Comparison of ENCODE assay signal across 12 cellular contexts in the genomic region with DNA sequence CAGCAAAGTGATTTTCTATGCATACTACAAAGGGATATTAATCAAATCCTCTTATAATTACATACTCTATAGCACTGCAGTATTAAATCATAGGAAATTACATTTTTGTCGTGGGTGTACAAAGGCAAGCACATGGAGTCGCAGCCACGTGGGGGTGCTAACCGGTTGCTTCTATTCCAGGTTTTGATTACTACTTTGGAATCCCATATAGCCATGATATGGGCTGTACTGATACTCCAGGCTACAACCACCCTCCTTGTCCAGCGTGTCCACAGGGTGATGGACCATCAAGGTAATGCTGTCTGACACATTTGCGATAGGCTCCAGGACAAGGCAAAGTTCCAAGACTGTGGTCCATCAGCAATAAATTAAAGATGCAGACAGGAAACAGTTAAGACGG.
A peak's percentile ranks its signal among the peaks of the same experiment; 100 is the strongest.
DNase-seq lines count a peak whose midpoint lies in the region; ATAC-seq and TF ChIP-seq lines count a peak whose summit lies in the region.
"Had no signal": no experiment of that assay in that cellular context is flagged by ENCODE, and none has a peak within 500 bp of the region (broad histone marks: within the 10 kb centered on the region; RNA-seq: fewer than 3 reads in every experiment).

No MANE protein-coding gene starts in this region.

- H3K36me3 ChIP-seq in BE2C (no peaks in the 10 kb centered on the region; the same call in 1 of the 2 replicates), IMR-90 (ENCODE audit: control insufficient read depth, insufficient read depth, low read length) (no peaks in the 10 kb centered on the region)

- no peaks in the 10 kb centered on the region; the same call in 1 of the 2 replicates for H3K4me1 ChIP-seq in BE2C
- peaks cover 10% of the 10 kb centered on the region for H3K4me1 ChIP-seq in IMR-90 (ENCODE audit: control insufficient read depth, insufficient read depth, low read length)

- DNase-seq in BE2C (peak; percentile 27), IMR-90 (no peak), hepatic stellate cell (ENCODE audit: low spot score) (peak; percentile 35), NCI-H524 (lab: John Stamatoyannopoulos, UW) (no peak)
- no peak for DNase-seq in stimulated activated CD4-positive, alpha-beta T cell treated with anti-CD3 and anti-CD28 coated beads, Interleukin-15, amount 100 ng/mL, for 24 hours
- DNase-seq: NCI-H1105 treated with DMSO at 0.1 percent for 48 hours, NCI-H524 treated with DMSO at 0.1 percent for 48 hours, SHP77 had no signal

- no peaks in the 10 kb centered on the region for H3K79me1 ChIP-seq in IMR-90 (ENCODE audit: low read depth in 1 of 2, low read length in 2 of 2)

- H4K20me1 ChIP-seq in IMR-90 (ENCODE audit: insufficient read depth, low read length): no peaks in the 10 kb centered on the region

- no peaks in the 10 kb centered on the region for H3K9me3 ChIP-seq in BE2C
- H3K9me3 ChIP-seq in IMR-90 (ENCODE audit: control insufficient read depth, insufficient read depth, low read length): no peaks in the 10 kb centered on the region

- H3K9ac ChIP-seq in IMR-90 (ENCODE audit: low read depth, low read length): no peak overlapping the region

- no peak overlapping the region for H3K18ac ChIP-seq in IMR-90 (ENCODE audit: low read depth, low read length)

- no peak overlapping the region; the same call in 1 of the 2 replicates for H2AK5ac ChIP-seq in IMR-90 (ENCODE audit: low read depth, low read length)

- H3K27ac Mint-ChIP-seq in brain: peak overlapping the region in 3 of 5 experiments; percentile 49 to 84 (median 68)
- H3K27ac Mint-ChIP-seq: activated T-helper 1 cell treated with anti-CD3 and anti-CD28 coated beads, Interleukin-12 subunit alpha, Interleukin-12 subunit beta, Interleukin-2, Interleukin-4 antibody, amounts not matched to agents 30 ng/mL and 10 ng/mL and 1 ng/mL, durations not matched to agents 14 hours and 24 hours and 36 hours had no signal

- H3K4ac ChIP-seq in IMR-90 (ENCODE audit: low read depth, low read length): peak overlapping the region; percentile 27; the same call in 1 of the 2 replicates

- intact Hi-C loops in IMR-90 (cut with micrococcal nuclease): no loop called here

- H2BK120ac ChIP-seq in IMR-90 (ENCODE audit: low read depth, low read length): peak overlapping the region; percentile 66

- CTCF ChIA-PET in IMR-90 (lab: Yijun Ruan, JAX): no interaction called here

- no peak for TF ChIP-seq RAD21 in IMR-90 (IDR thresholded peaks at IDR 0.05; ENCODE audit: low read length)

- H3K4me2 ChIP-seq in IMR-90 (ENCODE audit: low read depth, low read length): no peak overlapping the region

- TF ChIP-seq POLR2A in IMR-90 (IDR thresholded peaks at IDR 0.05; ENCODE audit: low read depth, low read length): no peak

- TF ChIP-seq CTCF in BE2C (IDR thresholded peaks at IDR 0.05; ENCODE audit: low read depth, low read length): peak; percentile 39; the same call in 1 of the 2 replicates
- TF ChIP-seq CTCF in IMR-90 (conservative IDR thresholded peaks at IDR 0.05; ENCODE audit: low read depth, low read length): no peak; the same call in 1 of the 2 replicates
- no peak for TF ChIP-seq CTCF in brain (conservative IDR thresholded peaks at IDR 0.05)

- H3K9me1 ChIP-seq in IMR-90 (ENCODE audit: insufficient read depth, low read length): peaks cover 17% of the 10 kb centered on the region

- H2BK20ac ChIP-seq in IMR-90 (ENCODE audit: low read depth, low read length): 0 out of 2 replicates have a peak overlapping the region, but pooled peaks have one; percentile 37

- peaks cover 2% of the 10 kb centered on the region for H3K27me3 Mint-ChIP-seq in brain

- H3K27me3 ChIP-seq in BE2C (no peaks in the 10 kb centered on the region), IMR-90 (ENCODE audit: control insufficient read depth, insufficient read depth, low read length) (no peaks in the 10 kb centered on the region)

- no peak overlapping the region for H4K8ac ChIP-seq in IMR-90 (ENCODE audit: low read depth in 2 of 2, low read length in 2 of 2)

- no peak overlapping the region for H3K56ac ChIP-seq in IMR-90 (ENCODE audit: extremely low read depth, insufficient read depth, low read length)

- H2AFZ ChIP-seq in IMR-90 (replicated peaks; ENCODE audit: low read length, poor library complexity): no peak overlapping the region

- 61% methylated on average over 6 of the region's 7 CpGs; no CpG with 5 or more reads in 1 of the 2 experiments for WGBS in IMR-90 (ENCODE audit: extremely low coverage in 2 of 2, insufficient read length in 1 of 2), 2 experiments

- no TSS peak for BruUV-seq in IMR-90 (replicated peaks; lab: Mats Ljungman, UMichigan)

- H3K14ac ChIP-seq in IMR-90 (replicated peaks; ENCODE audit: low read depth, low read length): no peak overlapping the region

- H3K4me3 ChIP-seq in BE2C (ENCODE audit: low read depth, low read length) (no peak overlapping the region), IMR-90 (ENCODE audit: insufficient read depth, low read depth, low read length) (no peak overlapping the region)

- no peak overlapping the region for H2BK5ac ChIP-seq in IMR-90 (ENCODE audit: low read depth, low read length, poor library complexity, severe bottlenecking)

- no peak overlapping the region for H2AK9ac ChIP-seq in IMR-90 (replicated peaks; ENCODE audit: low read depth, low read length, poor library complexity)

- no peak overlapping the region for H3K27ac ChIP-seq in IMR-90 (ENCODE audit: insufficient read depth, low read length)

- in situ Hi-C loops in IMR-90 (cut with MboI; ENCODE audit: low sequenced_read_pairs): no loop called here

- dilution Hi-C loops in IMR-90 (cut with HindIII; ENCODE audit: low sequenced_read_pairs, unreplicated experiment): no loop called here

- H3K23ac ChIP-seq in IMR-90 (ENCODE audit: low read depth, low read length): no peak overlapping the region

- 0 out of 2 replicates have a peak overlapping the region, but pooled peaks have one; percentile 23 for H4K91ac ChIP-seq in IMR-90 (ENCODE audit: insufficient read depth, low read depth, low read length)

- peaks cover 2% of the 10 kb centered on the region for H3K4me1 Mint-ChIP-seq in brain

- H3K4me3 Mint-ChIP-seq in brain: no peak overlapping the region
- H3K4me3 Mint-ChIP-seq: activated T-helper 1 cell treated with anti-CD3 and anti-CD28 coated beads, Interleukin-12 subunit alpha, Interleukin-12 subunit beta, Interleukin-2, Interleukin-4 antibody, amounts not matched to agents 30 ng/mL and 10 ng/mL and 1 ng/mL, durations not matched to agents 14 hours and 24 hours and 36 hours had no signal

- no peak overlapping the region for H4K5ac ChIP-seq in IMR-90 (ENCODE audit: low read depth, low read length)

- peaks cover 24% of the 10 kb centered on the region for H3K36me3 Mint-ChIP-seq in brain

- POLR2A ChIA-PET in IMR-90 (lab: Charles Lee; ENCODE audit: unreplicated experiment): no interaction called here

- no peak overlapping the region for H2BK15ac ChIP-seq in IMR-90 (ENCODE audit: low read depth, low read length)

- no peak for ATAC-seq in IMR-90 (ENCODE audit: low read depth)
- no peak for ATAC-seq in HG02981 (IDR thresholded peaks at IDR 0.05; ENCODE audit: unreplicated experiment)
- ATAC-seq in HG02610 (IDR thresholded peaks at IDR 0.05; ENCODE audit: unreplicated experiment): no peak

- H3K9me3 Mint-ChIP-seq in brain: no peaks in the 10 kb centered on the region
- H3K9me3 Mint-ChIP-seq: activated T-helper 1 cell treated with anti-CD3 and anti-CD28 coated beads, Interleukin-12 subunit alpha, Interleukin-12 subunit beta, Interleukin-2, Interleukin-4 antibody, amounts not matched to agents 30 ng/mL and 10 ng/mL and 1 ng/mL, durations not matched to agents 14 hours and 24 hours and 36 hours had no signal

TF ChIP-seq in IMR-90, 13 proteins besides CTCF, POLR2A, EP300 and RAD21:
- TF ChIP-seq MAZ (IDR thresholded peaks at IDR 0.05; ENCODE audit: borderline replicate concordance, low read depth, low read length) (no peak), USF2 (IDR thresholded peaks at IDR 0.05; ENCODE audit: low read depth, low read length) (no peak), CEBPB (IDR thresholded peaks at IDR 0.05; ENCODE audit: low read depth, low read length) (no peak), SMC3 (IDR thresholded peaks at IDR 0.05; ENCODE audit: low read depth, low read length) (no peak)

Comparison
In these comparisons a context has a peak if more than half of its experiments do, and no peak if none do; other contexts are left out.
1. DNase-seq: peak in BE2C (single experiment) and hepatic stellate cell (single experiment); none in IMR-90 (single experiment), NCI-H524 (0 of 2) and stimulated activated CD4-positive, alpha-beta T cell treated with anti-CD3 and anti-CD28 coated beads, Interleukin-15, amount 100 ng/mL, for 24 hours (single experiment).